In genomic region chr18:13366131-13366530, GRCh38 we compare ENCODE assay signal across 16 cellular contexts.
"Had no signal": no experiment of that assay in that cellular context is flagged by ENCODE, and none has a peak within 500 bp of the region (broad histone marks: within the 10 kb centered on the region; RNA-seq: fewer than 3 reads in every experiment).

No MANE protein-coding gene starts in this region.

- H3K4me3 ChIP-seq: colonic mucosa, heart left ventricle, lung, right atrium auricular region had no signal

- DNase-seq: colonic mucosa; dermis blood vessel endothelial cell; heart left ventricle; hippocampal formation; left colon; left ventricle myocardium superior; mesenchymal stem cell; naive B cell; nephron progenitor cell; small intestine; stimulated activated CD4-positive, alpha-beta T cell treated with anti-CD3 and anti-CD28 coated beads, Interleukin-2, amount 100 ng/mL, for 48 hours; stimulated activated naive CD4-positive, alpha-beta T cell treated with Interleukin-2 at 50 U/mL for 16 hours; trophoblast cell had no signal

- H3K4me1 ChIP-seq: colonic mucosa had no signal

- H3K9me3 ChIP-seq: colonic mucosa, heart left ventricle, neutrophil, right atrium auricular region had no signal

- H3K27ac Mint-ChIP-seq: nephron progenitor cell had no signal

- H3K4me1 Mint-ChIP-seq: nephron progenitor cell had no signal

- H3K9me3 Mint-ChIP-seq: naive B cell, nephron progenitor cell had no signal

- H3K4me3 Mint-ChIP-seq: naive B cell, nephron progenitor cell had no signal

- H3K27me3 ChIP-seq: colonic mucosa, heart left ventricle, neutrophil, right atrium auricular region had no signal

- H3K36me3 Mint-ChIP-seq: naive B cell had no signal

- H3K36me3 ChIP-seq: colonic mucosa, heart left ventricle, neutrophil, right atrium auricular region had no signal

- H3K27ac ChIP-seq: colonic mucosa, heart left ventricle, neutrophil, right atrium auricular region had no signal

- ATAC-seq: heart left ventricle, left colon, left ventricle myocardium superior had no signal
